In genomic region chr1:155000725-155001437, GRCh38 we compare ENCODE assay signal across 1 cellular context.
TF ChIP-seq lines count a peak whose summit lies in the region.

No MANE protein-coding gene starts in this region.

TF ChIP-seq in HepG2, 621 proteins besides CTCF, POLR2A, EP300 and RAD21 (continued from another document):
- TF ChIP-seq PLSCR1 (CRISPR knock-in tag; IDR thresholded peaks at IDR 0.05; ENCODE audit: borderline replicate concordance), result no peak; the same call in 1 of the 2 replicates
- no peak for TF ChIP-seq ZNF549 (CRISPR knock-in tag; IDR thresholded peaks at IDR 0.05)
- peak; percentile 75 for TF ChIP-seq NR2C2 (CRISPR knock-in tag; IDR thresholded peaks at IDR 0.05; ENCODE audit: borderline replicate concordance)
- TF ChIP-seq ZNF276 (CRISPR knock-in tag; IDR thresholded peaks at IDR 0.05; ENCODE audit: low read depth), result peak; percentile 100
- no peak for TF ChIP-seq TRIM24 (CRISPR knock-in tag; IDR thresholded peaks at IDR 0.05)
- TF ChIP-seq LRRFIP1 (CRISPR knock-in tag; conservative IDR thresholded peaks at IDR 0.05), result no peak
- no peak; the same call in 1 of the 2 replicates for TF ChIP-seq ZFP1 (CRISPR knock-in tag; IDR thresholded peaks at IDR 0.05)
- peak; percentile 93 for TF ChIP-seq MED8 (CRISPR knock-in tag; IDR thresholded peaks at IDR 0.05; ENCODE audit: insufficient replicate concordance)
